In genomic region chr5:56606202-56606601, GRCh38 we compare ENCODE assay signal across 26 cellular contexts.
"Had no signal": no experiment of that assay in that cellular context is flagged by ENCODE, and none has a peak within 500 bp of the region (broad histone marks: within the 10 kb centered on the region; RNA-seq: fewer than 3 reads in every experiment).

No MANE protein-coding gene starts in this region.

- H3K4me1 Mint-ChIP-seq: central memory CD8-positive, alpha-beta T cell had no signal

- H3K27ac ChIP-seq: brain microvascular endothelial cell, epithelial cell of prostate, gastroesophageal sphincter had no signal

- H3K27me3 Mint-ChIP-seq: activated CD4-positive, alpha-beta T cell treated with anti-CD3 and anti-CD28 coated beads for 36 hours; activated CD4-positive, alpha-beta T cell treated with anti-CD3 and anti-CD28 coated beads, Interleukin-2, amount 10 ng/mL, durations not matched to agents 24 days and 14 days; activated naive CD8-positive, alpha-beta T cell; activated T-cell treated with anti-CD3 and anti-CD28 coated beads, Interleukin-2, amount 50 U/mL, for 24 hours had no signal

- H3K4me3 Mint-ChIP-seq: activated CD4-positive, alpha-beta memory T cell treated with anti-CD3 and anti-CD28 coated beads, Interleukin-2, amount 10 ng/mL, durations not matched to agents 7 days and 5 days; activated CD4-positive, alpha-beta T cell treated with anti-CD3 and anti-CD28 coated beads for 36 hours; activated CD4-positive, alpha-beta T cell treated with anti-CD3 and anti-CD28 coated beads, Interleukin-2, amount 10 ng/mL, durations not matched to agents 24 days and 14 days; activated naive CD8-positive, alpha-beta T cell; activated T-cell treated with anti-CD3 and anti-CD28 coated beads, Interleukin-2, amount 50 U/mL, for 24 hours; activated T-cell treated with anti-CD3 and anti-CD28 coated beads, Interleukin-2, amount 50 U/mL, for 72 hours; central memory CD8-positive, alpha-beta T cell had no signal

- H3K27me3 ChIP-seq: brain microvascular endothelial cell, esophagus squamous epithelium, gastroesophageal sphincter had no signal

- H3K9me3 ChIP-seq: esophagus squamous epithelium had no signal

- ATAC-seq: activated CD4-positive, alpha-beta T cell treated with anti-CD3 and anti-CD28 coated beads for 36 hours; activated T-cell treated with anti-CD3 and anti-CD28 coated beads, Interleukin-2, amount 50 U/mL, for 72 hours; gastroesophageal sphincter had no signal

- H3K36me3 ChIP-seq: brain microvascular endothelial cell, esophagus squamous epithelium, gastroesophageal sphincter had no signal

- DNase-seq: activated CD4-positive, alpha-beta memory T cell treated with anti-CD3 and anti-CD28 coated beads, Interleukin-2, amount 10 ng/mL, durations not matched to agents 7 days and 5 days; activated CD4-positive, alpha-beta T cell treated with anti-CD3 and anti-CD28 coated beads for 36 hours; activated CD4-positive, alpha-beta T cell treated with anti-CD3 and anti-CD28 coated beads, Interleukin-2, amount 10 ng/mL, durations not matched to agents 24 days and 14 days; activated CD4-positive, CD25-positive, alpha-beta regulatory T cell; activated CD4-positive, CD25-positive, alpha-beta regulatory T cell treated with anti-CD3 and anti-CD28 coated beads, Interleukin-2, amount 50 U/mL, for 72 hours; activated CD8-positive, alpha-beta memory T cell treated with anti-CD3 and anti-CD28 coated beads, Interleukin-2, amount 50 U/mL, for 48 hours; activated effector memory CD4-positive, alpha-beta T cell treated with Interleukin-2 at 50 U/mL for 16 hours; activated gamma-delta T cell treated with Interleukin-2 at 50 U/mL for 16 hours; activated naive CD4-positive, alpha-beta T cell treated with anti-CD3 and anti-CD28 coated beads, Interleukin-2, amount 50 U/mL, for 16 hours; activated naive CD4-positive, alpha-beta T cell treated with Interleukin-2 at 50 U/mL for 16 hours; activated T-cell treated with anti-CD3 and anti-CD28 coated beads for 4 hours; activated T-cell treated with anti-CD3 and anti-CD28 coated beads, Interleukin-2, amount 50 U/mL, for 24 hours; activated T-cell treated with anti-CD3 and anti-CD28 coated beads, Interleukin-2, amount 50 U/mL, for 72 hours; amniotic stem cell; anterior cingulate cortex; brain microvascular endothelial cell; cortex of kidney; effector CD8-positive, alpha-beta T cell; esophagus squamous epithelium; foreskin melanocyte; T-helper 1 cell; T-helper 2 cell had no signal

- H3K27ac Mint-ChIP-seq: activated CD4-positive, alpha-beta memory T cell treated with anti-CD3 and anti-CD28 coated beads, Interleukin-2, amount 10 ng/mL, durations not matched to agents 7 days and 5 days; activated CD4-positive, alpha-beta T cell treated with anti-CD3 and anti-CD28 coated beads for 36 hours; activated CD4-positive, alpha-beta T cell treated with anti-CD3 and anti-CD28 coated beads, Interleukin-2, amount 10 ng/mL, durations not matched to agents 24 days and 14 days; activated T-cell treated with anti-CD3 and anti-CD28 coated beads, Interleukin-2, amount 50 U/mL, for 24 hours; activated T-cell treated with anti-CD3 and anti-CD28 coated beads, Interleukin-2, amount 50 U/mL, for 72 hours had no signal

- H3K4me3 ChIP-seq: esophagus squamous epithelium, gastroesophageal sphincter had no signal
